In genomic region chr6:157096522-157096921, GRCh38 we compare ENCODE assay signal across 20 cellular contexts.
A peak's percentile ranks its signal among the peaks of the same experiment; 100 is the strongest.
DNase-seq lines count a peak whose midpoint lies in the region; ATAC-seq, FAIRE-seq and TF ChIP-seq lines count a peak whose summit lies in the region.
"Had no signal": no experiment of that assay in that cellular context is flagged by ENCODE, and none has a peak within 500 bp of the region (broad histone marks: within the 10 kb centered on the region; RNA-seq: fewer than 3 reads in every experiment).

No MANE protein-coding gene starts in this region.

- no peaks in the 10 kb centered on the region for H3K36me3 ChIP-seq in H1 (ENCODE audit: control insufficient read depth in 2 of 4, insufficient read depth in 4 of 4, low read length in 3 of 4)
- no peaks in the 10 kb centered on the region for H3K36me3 ChIP-seq in lower lobe of right lung
- peaks cover 0 to 6% (median 2%) of the 10 kb centered on the region in 4 donors for H3K36me3 ChIP-seq in stomach

- H3K56ac ChIP-seq in H1 (replicated peaks; ENCODE audit: insufficient read length, low read depth, low read length) = no peak overlapping the region

- no peak overlapping the region for H3K9ac ChIP-seq in H1 (replicated peaks in 1 of 4; ENCODE audit: extremely low read depth in 1 of 4, low read depth in 3 of 4, low read length in 3 of 4)

- DNase-seq in activated CD8-positive, alpha-beta T cell treated with anti-CD3 and anti-CD28 coated beads, Interleukin-2, amount 10 ng/mL, durations not matched to agents 7 days and 5 days = no peak
- DNase-seq in activated CD8-positive, alpha-beta T cell treated with anti-CD3 and anti-CD28 coated beads for 36 hours = no peak
- DNase-seq in H1 (ENCODE audit: low read depth in 1 of 2, low spot score in 2 of 2) (no peak), lower lobe of right lung (peak; percentile 73), stomach (peak; percentile 35), NCI-H2227 treated with DMSO at 0.1 percent for 48 hours (lab: John Stamatoyannopoulos, UW) (no peak), NCI-H774 (lab: John Stamatoyannopoulos, UW) (no peak), NCI-H2081 treated with DMSO at 0.1 percent for 48 hours (lab: John Stamatoyannopoulos, UW) (no peak)
- DNase-seq: 8988T; activated CD4-positive, alpha-beta T cell treated with anti-CD3 and anti-CD28 coated beads, Interleukin-2, amount 50 U/mL, for 4 hours; erythroblast; HFFc6; KG1; kidney; NCI-H446 treated with DMSO at 0.1 percent for 48 hours had no signal

- H3K23me2 ChIP-seq in H1 (ENCODE audit: low read depth, low read length) = no peaks in the 10 kb centered on the region

- WGBS in H1 (ENCODE audit: extremely low coverage in 1 of 2, insufficient coverage in 1 of 2, insufficient read length in 1 of 2, insufficient replicate concordance in 2 of 2, low coverage in 1 of 2, low lambda C conversion rate in 2 of 2, missing lambda C conversion rate in 1 of 2), 2 experiments = 86% methylated on average over 7 of the region's 7 CpGs; no CpG with 5 or more reads in 1 of the 2 experiments
- WGBS in stomach, 5 donors = 38 to 70% (median 51%) methylated on average over 7 of the region's 7 CpGs

- H3K14ac ChIP-seq in H1 (ENCODE audit: insufficient read length) = no peak overlapping the region

- no peak overlapping the region for H2BK120ac ChIP-seq in H1 (replicated peaks; ENCODE audit: low read depth, low read length)

- H3K27me3 ChIP-seq in H1 (replicated peaks in 1 of 4; ENCODE audit: control insufficient read depth in 3 of 4, extremely low read depth in 1 of 4, insufficient read depth in 3 of 4, low read length in 3 of 4) (no peaks in the 10 kb centered on the region), lower lobe of right lung (ENCODE audit: low read depth) (no peaks in the 10 kb centered on the region), stomach (no peaks in the 10 kb centered on the region)
- H3K27me3 ChIP-seq: SJSA1 had no signal

- H2BK5ac ChIP-seq in H1 (ENCODE audit: low read depth, low read length) = no peak overlapping the region

- no peak overlapping the region for H2AFZ ChIP-seq in H1 (ENCODE audit: low read length)

- ATAC-seq in activated CD8-positive, alpha-beta T cell treated with anti-CD3 and anti-CD28 coated beads, Interleukin-2, amount 10 ng/mL, durations not matched to agents 7 days and 5 days = no peak
- no peak for ATAC-seq in activated CD8-positive, alpha-beta T cell treated with anti-CD3 and anti-CD28 coated beads for 36 hours
- ATAC-seq in lower lobe of right lung = peak; percentile 93

- H3K9me3 ChIP-seq in H1 (ENCODE audit: insufficient read depth in 2 of 2, low read depth in 1 of 2, low read length in 1 of 2) = no peaks in the 10 kb centered on the region
- H3K9me3 ChIP-seq in lower lobe of right lung = no peaks in the 10 kb centered on the region
- no peaks in the 10 kb centered on the region for H3K9me3 ChIP-seq in stomach
- H3K9me3 ChIP-seq: SJSA1 had no signal

- H4K8ac ChIP-seq in H1 (ENCODE audit: extremely low read depth, insufficient read depth, low read length) = no peak overlapping the region; the same call in 1 of the 2 replicates

- H3K4me1 Mint-ChIP-seq in activated CD8-positive, alpha-beta T cell treated with anti-CD3 and anti-CD28 coated beads, Interleukin-2, amount 10 ng/mL, durations not matched to agents 7 days and 5 days (ENCODE audit: low read depth) = peaks cover 24% of the 10 kb centered on the region
- H3K4me1 Mint-ChIP-seq in activated CD8-positive, alpha-beta T cell treated with anti-CD3 and anti-CD28 coated beads for 36 hours (ENCODE audit: low read depth) = peaks cover 47% of the 10 kb centered on the region

- TF ChIP-seq EP300 in H1 (IDR thresholded peaks at IDR 0.05; ENCODE audit: borderline replicate concordance in 1 of 2, low read depth in 2 of 2, low read length in 2 of 2) (no peak), stomach (IDR thresholded peaks at IDR 0.05) (no peak)

- H3K4me3 ChIP-seq in H1 (ENCODE audit: extremely low read depth in 1 of 4, insufficient read depth in 2 of 4, low read depth in 3 of 4, low read length in 4 of 4) = no peak overlapping the region
- H3K4me3 ChIP-seq in lower lobe of right lung = no peak overlapping the region
- H3K4me3 ChIP-seq in stomach = no peak overlapping the region
- H3K4me3 ChIP-seq: SJSA1 had no signal

- H3K23ac ChIP-seq in H1 (ENCODE audit: insufficient read length) = no peak overlapping the region

- H4K91ac ChIP-seq in H1 (replicated peaks; ENCODE audit: insufficient read length, low read length) = peak overlapping the region; percentile 44

- no peaks in the 10 kb centered on the region for H3K9me3 Mint-ChIP-seq in activated CD8-positive, alpha-beta T cell treated with anti-CD3 and anti-CD28 coated beads, Interleukin-2, amount 10 ng/mL, durations not matched to agents 7 days and 5 days (ENCODE audit: insufficient read depth)
- no peaks in the 10 kb centered on the region for H3K9me3 Mint-ChIP-seq in activated CD8-positive, alpha-beta T cell treated with anti-CD3 and anti-CD28 coated beads for 36 hours
- H3K9me3 Mint-ChIP-seq: activated T-helper 1 cell treated with anti-CD3 and anti-CD28 coated beads, Interleukin-12 subunit alpha, Interleukin-12 subunit beta, Interleukin-2, Interleukin-4 antibody, amounts not matched to agents 30 ng/mL and 10 ng/mL and 1 ng/mL, durations not matched to agents 14 hours and 24 hours and 36 hours; HFFc6; neural crest cell had no signal

- no peak overlapping the region for H2BK20ac ChIP-seq in H1 (ENCODE audit: low read length)

- TF ChIP-seq CTCF in activated CD8-positive, alpha-beta T cell treated with anti-CD3 and anti-CD28 coated beads for 36 hours (IDR thresholded peaks at IDR 0.05) = no peak
- TF ChIP-seq CTCF in H1 (IDR thresholded peaks at IDR 0.05; ENCODE audit: control extremely low read depth in 1 of 3, insufficient read depth in 1 of 3, low read depth in 1 of 3, low read length in 3 of 3) (no peak), lower lobe of right lung (IDR thresholded peaks at IDR 0.05) (no peak), stomach (IDR thresholded peaks at IDR 0.05) (no peak)

- H4K5ac ChIP-seq in H1 (ENCODE audit: insufficient read length, low read depth, low read length) = no peak overlapping the region

- no peak overlapping the region for H2BK15ac ChIP-seq in H1 (ENCODE audit: low read length)

- no peak for FAIRE-seq in H1 (lab: Jason Lieb, UNC)
- FAIRE-seq: colon, G401.6, kidney had no signal

- H3K4ac ChIP-seq in H1 (replicated peaks; ENCODE audit: insufficient read length, low read depth, low read length) = no peak overlapping the region

- H3K36me3 Mint-ChIP-seq in activated CD8-positive, alpha-beta T cell treated with anti-CD3 and anti-CD28 coated beads, Interleukin-2, amount 10 ng/mL, durations not matched to agents 7 days and 5 days (ENCODE audit: low read depth) = peaks cover 5% of the 10 kb centered on the region
- no peaks in the 10 kb centered on the region for H3K36me3 Mint-ChIP-seq in activated CD8-positive, alpha-beta T cell treated with anti-CD3 and anti-CD28 coated beads for 36 hours (ENCODE audit: low read depth)

- CTCF ChIA-PET in activated CD8-positive, alpha-beta T cell treated with anti-CD3 and anti-CD28 coated beads, Interleukin-2, amount 10 ng/mL, durations not matched to agents 7 days and 5 days (lab: Charles Lee) = no interaction called here
- CTCF ChIA-PET in activated CD8-positive, alpha-beta T cell treated with anti-CD3 and anti-CD28 coated beads for 36 hours (lab: Charles Lee) = no interaction called here
- CTCF ChIA-PET in H1 (lab: Charles Lee; ENCODE audit: partially characterized antibody) = interaction anchor here (1.5 kb wide), 1 partner anchor 50 kb away, joined by 5 read pairs; no protein-coding TSS in a partner anchor

- H3K27me3 Mint-ChIP-seq in activated CD8-positive, alpha-beta T cell treated with anti-CD3 and anti-CD28 coated beads, Interleukin-2, amount 10 ng/mL, durations not matched to agents 7 days and 5 days (ENCODE audit: low read depth) = no peaks in the 10 kb centered on the region
- no peaks in the 10 kb centered on the region for H3K27me3 Mint-ChIP-seq in activated CD8-positive, alpha-beta T cell treated with anti-CD3 and anti-CD28 coated beads for 36 hours

- TF ChIP-seq POLR2A in H1 (IDR thresholded peaks at IDR 0.05; ENCODE audit: control extremely low read depth in 1 of 2, low read depth in 2 of 2, low read length in 2 of 2) = no peak
- TF ChIP-seq POLR2A in stomach (IDR thresholded peaks at IDR 0.05) = no peak

- H4K20me1 ChIP-seq in H1 (replicated peaks in 1 of 2; ENCODE audit: control insufficient read depth in 1 of 2, insufficient read depth in 2 of 2, low read length in 2 of 2) = peaks cover 1 to 3% of the 10 kb centered on the region in 2 experiments

- peak overlapping the region; percentile 4 for H3K27ac Mint-ChIP-seq in activated CD8-positive, alpha-beta T cell treated with anti-CD3 and anti-CD28 coated beads, Interleukin-2, amount 10 ng/mL, durations not matched to agents 7 days and 5 days
- H3K27ac Mint-ChIP-seq in activated CD8-positive, alpha-beta T cell treated with anti-CD3 and anti-CD28 coated beads for 36 hours = no peak overlapping the region
- H3K27ac Mint-ChIP-seq: activated T-helper 1 cell treated with anti-CD3 and anti-CD28 coated beads, Interleukin-12 subunit alpha, Interleukin-12 subunit beta, Interleukin-2, Interleukin-4 antibody, amounts not matched to agents 30 ng/mL and 10 ng/mL and 1 ng/mL, durations not matched to agents 14 hours and 24 hours and 36 hours; HFFc6 had no signal

- H3K18ac ChIP-seq in H1 (ENCODE audit: extremely low read depth, low read length) = no peak overlapping the region

- no peak overlapping the region for H2BK12ac ChIP-seq in H1 (ENCODE audit: low read depth, low read length)

- H2AK5ac ChIP-seq in H1 (ENCODE audit: low read depth, low read length) = no peak overlapping the region

- TF ChIP-seq RAD21 in H1 (IDR thresholded peaks at IDR 0.05 in 1 of 2, conservative IDR thresholded peaks at IDR 0.05 in 1 of 2; ENCODE audit: low read depth in 2 of 2, low read length in 2 of 2) = no peak

- no peak overlapping the region for H3K4me2 ChIP-seq in H1 (ENCODE audit: insufficient read depth in 1 of 2, low read depth in 2 of 2, low read length in 2 of 2)

- H3K4me3 Mint-ChIP-seq in activated CD8-positive, alpha-beta T cell treated with anti-CD3 and anti-CD28 coated beads, Interleukin-2, amount 10 ng/mL, durations not matched to agents 7 days and 5 days = no peak overlapping the region
- H3K4me3 Mint-ChIP-seq in activated CD8-positive, alpha-beta T cell treated with anti-CD3 and anti-CD28 coated beads for 36 hours = no peak overlapping the region
- H3K4me3 Mint-ChIP-seq: activated T-helper 1 cell treated with anti-CD3 and anti-CD28 coated beads, Interleukin-12 subunit alpha, Interleukin-12 subunit beta, Interleukin-2, Interleukin-4 antibody, amounts not matched to agents 30 ng/mL and 10 ng/mL and 1 ng/mL, durations not matched to agents 14 hours and 24 hours and 36 hours; HFFc6; neural crest cell had no signal

- H3K79me1 ChIP-seq in H1 (ENCODE audit: low read depth, low read length) = no peaks in the 10 kb centered on the region; the same call in 1 of the 2 replicates

- peaks cover 0 to 10% of the 10 kb centered on the region in 2 experiments; a peak in 2 of 4 replicates for H3K79me2 ChIP-seq in H1 (ENCODE audit: control insufficient read depth in 1 of 2, insufficient read depth in 2 of 2, low read length in 2 of 2)

- intact Hi-C loops in activated CD8-positive, alpha-beta T cell treated with anti-CD3 and anti-CD28 coated beads for 36 hours (cut with micrococcal nuclease) = no loop called here
- intact Hi-C loops in lower lobe of right lung (cut with DNase I) (no loop called here), stomach (cut with DNase I; ENCODE audit: low total_unique reads) (no loop called here)

- H3K27ac ChIP-seq in H1 (ENCODE audit: low read depth, low read length) (no peak overlapping the region), lower lobe of right lung (peak overlapping the region; percentile 58), stomach (peak overlapping the region; percentile 38 to 86 (median 49))
- H3K27ac ChIP-seq: SJSA1 had no signal

- H3K4me1 ChIP-seq in H1 (replicated peaks in 1 of 4; ENCODE audit: control insufficient read depth in 3 of 4, insufficient read depth in 4 of 4, low read length in 3 of 4) (peaks cover 0 to 2% (median under 1%) of the 10 kb centered on the region in 4 experiments; a peak in 4 of 7 replicates), lower lobe of right lung (peaks cover 53% of the 10 kb centered on the region), stomach (peaks cover 15 to 76% (median 48%) of the 10 kb centered on the region in 4 donors)

- POLR2A ChIA-PET in activated CD8-positive, alpha-beta T cell treated with anti-CD3 and anti-CD28 coated beads, Interleukin-2, amount 10 ng/mL, durations not matched to agents 7 days and 5 days (lab: Charles Lee) = no interaction called here
- POLR2A ChIA-PET in activated CD8-positive, alpha-beta T cell treated with anti-CD3 and anti-CD28 coated beads for 36 hours (lab: Charles Lee) = no interaction called here
- POLR2A ChIA-PET in H1 (lab: Charles Lee; ENCODE audit: partially characterized antibody) = no interaction called here

Comparison
In these comparisons a context has a peak if more than half of its experiments do, and no peak if none do; other contexts are left out.
1. ATAC-seq: peak in lower lobe of right lung (2 of 2); none in activated CD8-positive, alpha-beta T cell treated with anti-CD3 and anti-CD28 coated beads, Interleukin-2, amount 10 ng/mL, durations not matched to agents 7 days and 5 days (single experiment) and activated CD8-positive, alpha-beta T cell treated with anti-CD3 and anti-CD28 coated beads for 36 hours (single experiment).
2. DNase-seq: peak in lower lobe of right lung (single experiment) and stomach (single experiment); none in activated CD8-positive, alpha-beta T cell treated with anti-CD3 and anti-CD28 coated beads, Interleukin-2, amount 10 ng/mL, durations not matched to agents 7 days and 5 days (single experiment), activated CD8-positive, alpha-beta T cell treated with anti-CD3 and anti-CD28 coated beads for 36 hours (single experiment), H1 (0 of 2), NCI-H2227 treated with DMSO at 0.1 percent for 48 hours (single experiment), NCI-H774 (single experiment) and NCI-H2081 treated with DMSO at 0.1 percent for 48 hours (single experiment).